Comparison of ENCODE assay signal across 8 cellular contexts in the genomic region with DNA sequence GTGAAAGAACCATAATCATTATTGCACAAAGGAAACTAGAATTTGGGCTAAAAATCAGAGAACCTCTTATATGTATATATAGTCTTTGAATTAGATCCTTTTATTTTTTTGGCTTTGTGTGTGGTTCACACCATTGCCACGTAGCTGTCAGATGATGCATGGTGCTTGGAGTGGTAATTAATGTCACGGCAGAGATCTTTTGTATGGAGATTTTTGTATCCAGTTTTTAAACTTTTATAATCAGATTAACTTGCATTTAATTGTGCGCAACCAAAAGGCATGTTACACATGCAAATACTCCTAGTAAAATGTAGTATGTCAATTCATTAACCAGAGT. TPM values are rescaled to one million over a fixed set of nuclear protein-coding genes. Genes with fewer than 3 reads are reported as not detected.
DNase-seq lines count a peak whose midpoint lies in the region; ATAC-seq, FAIRE-seq and TF ChIP-seq lines count a peak whose summit lies in the region.

No MANE protein-coding gene starts in this region.

- H4K20me1 ChIP-seq in HepG2 (ENCODE audit: insufficient read depth, low read length) = no peaks in the 10 kb centered on the region

- no peak for DNase-seq in astrocyte of the cerebellum (ENCODE audit: low read depth)
- no peak for DNase-seq in HepG2 (ENCODE audit: low spot score)
- no peak for DNase-seq in transverse colon
- DNase-seq in NCI-H128 (lab: John Stamatoyannopoulos, UW; ENCODE audit: unreplicated experiment) = no peak

- H3K4me1 ChIP-seq in HepG2 (ENCODE audit: insufficient read depth, low read length) = peaks cover 23% of the 10 kb centered on the region
- peaks cover 0 to 33% (median 15%) of the 10 kb centered on the region in 4 donors for H3K4me1 ChIP-seq in transverse colon

- no peak for TF ChIP-seq RAD21 in HepG2 (CRISPR knock-in tag; IDR thresholded peaks at IDR 0.05)

- POLR2A ChIA-PET in HepG2 (lab: Yijun Ruan, JAX) = interaction anchor here (1.2 to 2.5 kb wide), 9 partner anchors 10 to 582 kb away, joined by 4 to 21 read pairs (median 7); partner anchors contain the start of genes ATG3, SLC35A5 and TAGLN3

- intact Hi-C loops in HepG2 (cut with micrococcal nuclease; ENCODE audit: unreplicated experiment) (no loop called here), transverse colon (cut with DNase I; ENCODE audit: low total_unique reads) (no loop called here)

- ATAC-seq in HG03108 (IDR thresholded peaks at IDR 0.05; ENCODE audit: unreplicated experiment) (peak; percentile 17), HepG2 (peak; percentile 9), GM21367 (IDR thresholded peaks at IDR 0.05; ENCODE audit: unreplicated experiment) (no peak), HG03439 (IDR thresholded peaks at IDR 0.05; ENCODE audit: unreplicated experiment) (no peak)

- no peaks in the 10 kb centered on the region for H3K27me3 ChIP-seq in HepG2 (ENCODE audit: control insufficient read depth in 1 of 2, insufficient read depth in 2 of 2, low read length in 2 of 2)
- H3K27me3 ChIP-seq in transverse colon = no peaks in the 10 kb centered on the region

- TF ChIP-seq CTCF in C4-2B (conservative IDR thresholded peaks at IDR 0.05) = no peak
- no peak for TF ChIP-seq CTCF in astrocyte of the cerebellum (IDR thresholded peaks at IDR 0.05; ENCODE audit: low read depth, low read length, missing control alignments)
- no peak for TF ChIP-seq CTCF in HepG2 (CRISPR knock-in tag; IDR thresholded peaks at IDR 0.05)
- no peak for TF ChIP-seq CTCF in transverse colon (IDR thresholded peaks at IDR 0.05)

- no TSS peak for BruUV-seq in HepG2 (replicated peaks; lab: Mats Ljungman, UMichigan)

- H3K27ac ChIP-seq in C4-2B (peak overlapping the region; percentile 87; the same call in 1 of the 2 replicates), HepG2 (ENCODE audit: extremely low read length, insufficient read depth, low read length) (peak overlapping the region; percentile 80), transverse colon (peak overlapping the region; percentile 89 to 93 (median 92))

- peak overlapping the region; percentile 39 for H2AFZ ChIP-seq in HepG2 (ENCODE audit: low read length)

- no peak for FAIRE-seq in HepG2 (lab: Jason Lieb, UNC)

- H3K4me3 ChIP-seq in astrocyte of the cerebellum (ENCODE audit: low read depth, low read length) = peak overlapping the region; percentile 68
- peak overlapping the region; percentile 79 to 95 (median 86); a peak in 5 of 6 replicates for H3K4me3 ChIP-seq in HepG2 (replicated peaks in 1 of 3; ENCODE audit: insufficient read depth in 1 of 3, low read depth in 2 of 3, low read length in 3 of 3)
- peak overlapping the region in 3 of 4 donors; percentile 69 to 90 (median 77) for H3K4me3 ChIP-seq in transverse colon

- peak overlapping the region; percentile 88 for H3K9ac ChIP-seq in HepG2 (ENCODE audit: insufficient read depth, low read depth, low read length)

- TF ChIP-seq POLR2A in HepG2 (IDR thresholded peaks at IDR 0.05; ENCODE audit: insufficient read depth in 1 of 2, low read depth in 2 of 2, low read length in 2 of 2) = no peak
- TF ChIP-seq POLR2A in transverse colon (IDR thresholded peaks at IDR 0.05) = no peak

- CTCF ChIA-PET in HepG2 (lab: Yijun Ruan, JAX; ENCODE audit: low intra/inter-chr PET ratio, low total read pairs) = no interaction called here

- no peak for TF ChIP-seq EP300 in HepG2 (IDR thresholded peaks at IDR 0.05; ENCODE audit: low read depth in 2 of 2, low read length in 2 of 2)
- TF ChIP-seq EP300 in HepG2 (CRISPR knock-in tag; IDR thresholded peaks at IDR 0.05; ENCODE audit: borderline replicate concordance) = no peak
- TF ChIP-seq EP300 in transverse colon (IDR thresholded peaks at IDR 0.05; ENCODE audit: low read depth) = no peak

- 29% methylated on average over 3 of the region's 3 CpGs for WGBS in HepG2 (ENCODE audit: low lambda C conversion rate)
- 21% methylated on average over 3 of the region's 3 CpGs for WGBS in transverse colon (ENCODE audit: low coverage in 1 of 2), 2 donors

- peaks cover 41% of the 10 kb centered on the region for H3K79me2 ChIP-seq in HepG2 (ENCODE audit: insufficient read depth, low read length)

- in situ Hi-C loops in astrocyte of the cerebellum (cut with HindIII; ENCODE audit: low sequenced_read_pairs) (no loop called here), HepG2 (cut with HindIII; ENCODE audit: extremely low pct_ligation_motif_present, low pct_unique_long_range_greater_than_20kb) (no loop called here), transverse colon (cut with MboI; ENCODE audit: low pct_ligation_motif_present in 1 of 4, low pct_unique_long_range_greater_than_20kb in 1 of 4, low sequenced_read_pairs in 3 of 4) (loop anchor here in 1 of 4 donors (10.0 kb wide), 1 partner anchor 265 kb away; no protein-coding TSS in a partner anchor)

- 0 out of 5 replicates have a peak, but pooled peaks cover 0 to 5% of the 10 kb centered on the region in 2 experiments for H3K36me3 ChIP-seq in HepG2 (replicated peaks in 1 of 2; ENCODE audit: control insufficient read depth in 1 of 2, insufficient read depth in 2 of 2, low read length in 2 of 2)
- H3K36me3 ChIP-seq in transverse colon = no peaks in the 10 kb centered on the region

- H3K9me3 ChIP-seq in HepG2 (ENCODE audit: low read length) (no peaks in the 10 kb centered on the region), transverse colon (no peaks in the 10 kb centered on the region)

- H3K4me2 ChIP-seq in HepG2 (ENCODE audit: low read depth, low read length) = peak overlapping the region; percentile 75

RNA-seq across cellular contexts. Expression of gene ABHD10, which starts 0.8 kb away (rescaled TPM):
- 50.2 and 84.8 TPM in 2 replicates for total RNA-seq in HepG2 (2016; rRNA removed; fragmentation: Illumina TruSeq; extraction: Trizol)
- 3.8 and 4.5 TPM in 2 replicates for total RNA-seq in HepG2 (2016; cell fraction: cytosol; rRNA removed; fragmentation: Illumina TruSeq; extraction: Trizol; ENCODE audit: low read depth)
- 50.2 and 84.9 TPM in 2 replicates for total RNA-seq in HepG2 (2016; cell fraction: insoluble cytoplasmic fraction; rRNA removed; fragmentation: Illumina TruSeq; extraction: Trizol)
- 13.5 and 16.1 TPM in 2 replicates for total RNA-seq in HepG2 (2016; cell fraction: membrane; rRNA removed; fragmentation: Illumina TruSeq; extraction: Trizol)
- total RNA-seq in HepG2 (2016; cell fraction: nucleus; rRNA removed; fragmentation: Illumina TruSeq; extraction: Trizol) = 27.8 and 30.5 TPM in 2 replicates
- 16.7 and 22.8 TPM in 2 replicates for polyA plus RNA-seq in HepG2 (2011; rRNA removed)
- 9.7 and 13.8 TPM in 2 replicates for polyA plus RNA-seq in HepG2 (2011; cell fraction: cytosol; rRNA removed)
- 7.1 and 8.8 TPM in 2 replicates for polyA plus RNA-seq in HepG2 (2011; cell fraction: nucleus; rRNA removed)
- 16.3 and 20.8 TPM in 2 replicates for polyA plus RNA-seq in HepG2 (2012)
- polyA plus RNA-seq in HepG2 (2016; cell fraction: cytosol; fragmentation: Illumina TruSeq; extraction: Trizol; ENCODE audit: low read depth) = 2.6 and 3.0 TPM in 2 replicates
- polyA plus RNA-seq in HepG2 (2016; cell fraction: insoluble cytoplasmic fraction; fragmentation: Illumina TruSeq; extraction: Trizol; ENCODE audit: low read depth) = 62.4 and 64.2 TPM in 2 replicates
- polyA plus RNA-seq in HepG2 (2016; cell fraction: membrane; fragmentation: Illumina TruSeq; extraction: Trizol; ENCODE audit: low read depth) = 7.6 and 8.6 TPM in 2 replicates
- 33.2 and 36.3 TPM in 2 replicates for polyA plus RNA-seq in HepG2 (2016; cell fraction: nucleus; fragmentation: Illumina TruSeq; extraction: Trizol; ENCODE audit: insufficient read depth, low read depth)
- 18.4 and 19.3 TPM in 2 replicates for polyA minus RNA-seq in HepG2 (2011; rRNA and poly(A)+ RNA removed; ENCODE audit: low replicate concordance)
- polyA minus RNA-seq in HepG2 (2011; cell fraction: cytosol; rRNA and poly(A)+ RNA removed) = 20.8 and 25.8 TPM in 2 replicates
- 22.8 and 24.7 TPM in 2 replicates for polyA minus RNA-seq in HepG2 (2011; cell fraction: nucleus; rRNA and poly(A)+ RNA removed)
- total RNA-seq in transverse colon = 10 to 100 TPM in 2 of 4 donors, 1 to 10 TPM in 2; 2.2 to 23.3 (median 9.3) TPM

RNA-seq across cellular contexts. Expression of gene TAGLN3, which starts 19.1 kb away (rescaled TPM):
- 0.80 and 0.91 TPM in 2 replicates for total RNA-seq in HepG2 (2016; rRNA removed; fragmentation: Illumina TruSeq; extraction: Trizol)
- 0.40 and 0.71 TPM in 2 replicates for total RNA-seq in HepG2 (2016; cell fraction: cytosol; rRNA removed; fragmentation: Illumina TruSeq; extraction: Trizol; ENCODE audit: low read depth)
- total RNA-seq in HepG2 (2016; cell fraction: insoluble cytoplasmic fraction; rRNA removed; fragmentation: Illumina TruSeq; extraction: Trizol) = 0.43 and 0.77 TPM in 2 replicates
- total RNA-seq in HepG2 (2016; cell fraction: membrane; rRNA removed; fragmentation: Illumina TruSeq; extraction: Trizol) = 0.34 and 0.86 TPM in 2 replicates
- total RNA-seq in HepG2 (2016; cell fraction: nucleus; rRNA removed; fragmentation: Illumina TruSeq; extraction: Trizol) = not detected in 2 replicates
- polyA plus RNA-seq in HepG2 (2011; rRNA removed) = 0.51 and 0.60 TPM in 2 replicates
- 0.35 and 0.43 TPM in 2 replicates for polyA plus RNA-seq in HepG2 (2011; cell fraction: cytosol; rRNA removed)
- 0.45 and 0.47 TPM in 2 replicates for polyA plus RNA-seq in HepG2 (2011; cell fraction: nucleus; rRNA removed)
- polyA plus RNA-seq in HepG2 (2012) = not detected in 2 replicates
- 0.47 and 0.54 TPM in 2 replicates for polyA plus RNA-seq in HepG2 (2016; cell fraction: cytosol; fragmentation: Illumina TruSeq; extraction: Trizol; ENCODE audit: low read depth)
- 0.81 and 0.86 TPM in 2 replicates for polyA plus RNA-seq in HepG2 (2016; cell fraction: insoluble cytoplasmic fraction; fragmentation: Illumina TruSeq; extraction: Trizol; ENCODE audit: low read depth)
- polyA plus RNA-seq in HepG2 (2016; cell fraction: membrane; fragmentation: Illumina TruSeq; extraction: Trizol; ENCODE audit: low read depth) = 0.52 and 0.73 TPM in 2 replicates
- polyA plus RNA-seq in HepG2 (2016; cell fraction: nucleus; fragmentation: Illumina TruSeq; extraction: Trizol; ENCODE audit: insufficient read depth, low read depth) = 0.87 TPM in 1 of 2 replicates, not detected in the other
- polyA minus RNA-seq in HepG2 (2011; rRNA and poly(A)+ RNA removed; ENCODE audit: low replicate concordance) = 0.44 TPM in 1 of 2 replicates, not detected in the other
- not detected in 2 replicates for polyA minus RNA-seq in HepG2 (2011; cell fraction: cytosol; rRNA and poly(A)+ RNA removed)
- polyA minus RNA-seq in HepG2 (2011; cell fraction: nucleus; rRNA and poly(A)+ RNA removed) = not detected in 2 replicates
- 1 to 10 TPM in 1 of 4 donors, under 1 TPM in 2, not detected in 1; 0.64 to 1.5 (median 0.68) TPM for total RNA-seq in transverse colon

RNA-seq across cellular contexts. Expression of gene TMPRSS7, which starts 54.9 kb away (rescaled TPM):
- total RNA-seq in HepG2 (2016; rRNA removed; fragmentation: Illumina TruSeq; extraction: Trizol) (not detected in 2 replicates), transverse colon (not detected)
- not detected in 2 replicates for total RNA-seq in HepG2 (2016; cell fraction: cytosol; rRNA removed; fragmentation: Illumina TruSeq; extraction: Trizol; ENCODE audit: low read depth)
- total RNA-seq in HepG2 (2016; cell fraction: insoluble cytoplasmic fraction; rRNA removed; fragmentation: Illumina TruSeq; extraction: Trizol) = not detected in 2 replicates
- total RNA-seq in HepG2 (2016; cell fraction: membrane; rRNA removed; fragmentation: Illumina TruSeq; extraction: Trizol) = not detected in 2 replicates
- not detected in 2 replicates for total RNA-seq in HepG2 (2016; cell fraction: nucleus; rRNA removed; fragmentation: Illumina TruSeq; extraction: Trizol)
- not detected in 2 replicates for polyA plus RNA-seq in HepG2 (2011; rRNA removed)
- polyA plus RNA-seq in HepG2 (2011; cell fraction: cytosol; rRNA removed) = not detected in 2 replicates
- polyA plus RNA-seq in HepG2 (2011; cell fraction: nucleus; rRNA removed) = not detected in 2 replicates
- polyA plus RNA-seq in HepG2 (2012) = not detected in 2 replicates
- polyA plus RNA-seq in HepG2 (2016; cell fraction: cytosol; fragmentation: Illumina TruSeq; extraction: Trizol; ENCODE audit: low read depth) = not detected in 2 replicates
- polyA plus RNA-seq in HepG2 (2016; cell fraction: insoluble cytoplasmic fraction; fragmentation: Illumina TruSeq; extraction: Trizol; ENCODE audit: low read depth) = not detected in 2 replicates
- polyA plus RNA-seq in HepG2 (2016; cell fraction: membrane; fragmentation: Illumina TruSeq; extraction: Trizol; ENCODE audit: low read depth) = not detected in 2 replicates
- polyA plus RNA-seq in HepG2 (2016; cell fraction: nucleus; fragmentation: Illumina TruSeq; extraction: Trizol; ENCODE audit: insufficient read depth, low read depth) = not detected in 2 replicates
- not detected in 2 replicates for polyA minus RNA-seq in HepG2 (2011; rRNA and poly(A)+ RNA removed; ENCODE audit: low replicate concordance)
- polyA minus RNA-seq in HepG2 (2011; cell fraction: cytosol; rRNA and poly(A)+ RNA removed) = not detected in 2 replicates
- polyA minus RNA-seq in HepG2 (2011; cell fraction: nucleus; rRNA and poly(A)+ RNA removed) = not detected in 2 replicates

Comparison
In these comparisons a context has a peak if more than half of its experiments do, and no peak if none do; other contexts are left out.
1. ATAC-seq: peak in HG03108 (single experiment) and HepG2 (single experiment); none in GM21367 (single experiment) and HG03439 (single experiment).
2. Peak in every context shown above with its lines, with median percentiles within 50 percentile points of each other: H3K27ac ChIP-seq and H3K4me3 ChIP-seq.